Comparison of ENCODE assay signal across 2 cellular contexts in the genomic region with DNA sequence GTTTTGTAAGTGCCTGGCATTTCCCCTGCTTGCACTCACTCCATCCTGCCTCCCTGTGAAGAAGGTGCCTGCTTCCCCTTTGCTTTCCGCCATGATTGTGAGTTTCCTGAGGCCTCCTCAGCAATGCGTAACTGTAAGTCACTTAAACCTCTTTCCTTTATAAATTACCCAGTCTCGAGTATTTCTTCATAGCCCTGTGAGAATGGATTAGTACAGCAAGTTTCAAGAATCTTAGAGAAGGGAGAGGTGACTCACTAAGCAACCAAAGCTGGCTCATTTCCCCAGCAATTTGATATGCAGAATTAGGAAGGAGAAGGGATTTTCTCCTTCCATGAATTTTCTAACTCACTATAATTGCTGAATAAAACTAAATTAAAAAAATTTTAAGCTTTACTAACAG.
TF ChIP-seq lines count a peak whose summit lies in the region.

No MANE protein-coding gene starts in this region.

TF ChIP-seq in IMR-90, 13 proteins besides CTCF, POLR2A, EP300 and RAD21:
- TF ChIP-seq NFE2L2 (IDR thresholded peaks at IDR 0.05; ENCODE audit: low read depth, low read length): no peak
- no peak for TF ChIP-seq CEBPB (IDR thresholded peaks at IDR 0.05; ENCODE audit: low read depth, low read length)
- TF ChIP-seq SMC3 (IDR thresholded peaks at IDR 0.05; ENCODE audit: low read depth, low read length): no peak
- no peak for TF ChIP-seq CHD1 (IDR thresholded peaks at IDR 0.05; ENCODE audit: low read depth, low read length)
- TF ChIP-seq RCOR1 (IDR thresholded peaks at IDR 0.05; ENCODE audit: insufficient replicate concordance, low read length): no peak
- TF ChIP-seq, protein P1, sequence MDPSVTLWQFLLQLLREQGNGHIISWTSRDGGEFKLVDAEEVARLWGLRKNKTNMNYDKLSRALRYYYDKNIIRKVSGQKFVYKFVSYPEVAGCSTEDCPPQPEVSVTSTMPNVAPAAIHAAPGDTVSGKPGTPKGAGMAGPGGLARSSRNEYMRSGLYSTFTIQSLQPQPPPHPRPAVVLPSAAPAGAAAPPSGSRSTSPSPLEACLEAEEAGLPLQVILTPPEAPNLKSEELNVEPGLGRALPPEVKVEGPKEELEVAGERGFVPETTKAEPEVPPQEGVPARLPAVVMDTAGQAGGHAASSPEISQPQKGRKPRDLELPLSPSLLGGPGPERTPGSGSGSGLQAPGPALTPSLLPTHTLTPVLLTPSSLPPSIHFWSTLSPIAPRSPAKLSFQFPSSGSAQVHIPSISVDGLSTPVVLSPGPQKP (IDR thresholded peaks at IDR 0.05; ENCODE audit: borderline replicate concordance, low read depth, low read length): no peak
- no peak for TF ChIP-seq MAZ (IDR thresholded peaks at IDR 0.05; ENCODE audit: borderline replicate concordance, low read depth, low read length)
- no peak for TF ChIP-seq FOS (IDR thresholded peaks at IDR 0.05; ENCODE audit: low read depth, low read length)
- no peak for TF ChIP-seq BHLHE40 (IDR thresholded peaks at IDR 0.05; ENCODE audit: low read depth, low read length)
- TF ChIP-seq MXI1 (IDR thresholded peaks at IDR 0.05; ENCODE audit: borderline replicate concordance, low read depth, low read length): no peak
- no peak for TF ChIP-seq MAFK (IDR thresholded peaks at IDR 0.05; ENCODE audit: low read depth, low read length)
- TF ChIP-seq, protein P2, sequence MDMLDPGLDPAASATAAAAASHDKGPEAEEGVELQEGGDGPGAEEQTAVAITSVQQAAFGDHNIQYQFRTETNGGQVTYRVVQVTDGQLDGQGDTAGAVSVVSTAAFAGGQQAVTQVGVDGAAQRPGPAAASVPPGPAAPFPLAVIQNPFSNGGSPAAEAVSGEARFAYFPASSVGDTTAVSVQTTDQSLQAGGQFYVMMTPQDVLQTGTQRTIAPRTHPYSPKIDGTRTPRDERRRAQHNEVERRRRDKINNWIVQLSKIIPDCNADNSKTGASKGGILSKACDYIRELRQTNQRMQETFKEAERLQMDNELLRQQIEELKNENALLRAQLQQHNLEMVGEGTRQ (IDR thresholded peaks at IDR 0.05; ENCODE audit: low read depth, low read length): no peak
- TF ChIP-seq RFX5 (IDR thresholded peaks at IDR 0.05; ENCODE audit: low read depth, low read length): no peak

TF ChIP-seq in HepG2, 621 proteins besides CTCF, POLR2A, EP300 and RAD21:
- TF ChIP-seq YEATS4 (CRISPR knock-in tag; IDR thresholded peaks at IDR 0.05; ENCODE audit: borderline replicate concordance): no peak
- TF ChIP-seq ZSCAN30 (CRISPR knock-in tag; IDR thresholded peaks at IDR 0.05): no peak
- TF ChIP-seq REL (CRISPR knock-in tag; conservative IDR thresholded peaks at IDR 0.05): no peak
- TF ChIP-seq, protein P3, sequence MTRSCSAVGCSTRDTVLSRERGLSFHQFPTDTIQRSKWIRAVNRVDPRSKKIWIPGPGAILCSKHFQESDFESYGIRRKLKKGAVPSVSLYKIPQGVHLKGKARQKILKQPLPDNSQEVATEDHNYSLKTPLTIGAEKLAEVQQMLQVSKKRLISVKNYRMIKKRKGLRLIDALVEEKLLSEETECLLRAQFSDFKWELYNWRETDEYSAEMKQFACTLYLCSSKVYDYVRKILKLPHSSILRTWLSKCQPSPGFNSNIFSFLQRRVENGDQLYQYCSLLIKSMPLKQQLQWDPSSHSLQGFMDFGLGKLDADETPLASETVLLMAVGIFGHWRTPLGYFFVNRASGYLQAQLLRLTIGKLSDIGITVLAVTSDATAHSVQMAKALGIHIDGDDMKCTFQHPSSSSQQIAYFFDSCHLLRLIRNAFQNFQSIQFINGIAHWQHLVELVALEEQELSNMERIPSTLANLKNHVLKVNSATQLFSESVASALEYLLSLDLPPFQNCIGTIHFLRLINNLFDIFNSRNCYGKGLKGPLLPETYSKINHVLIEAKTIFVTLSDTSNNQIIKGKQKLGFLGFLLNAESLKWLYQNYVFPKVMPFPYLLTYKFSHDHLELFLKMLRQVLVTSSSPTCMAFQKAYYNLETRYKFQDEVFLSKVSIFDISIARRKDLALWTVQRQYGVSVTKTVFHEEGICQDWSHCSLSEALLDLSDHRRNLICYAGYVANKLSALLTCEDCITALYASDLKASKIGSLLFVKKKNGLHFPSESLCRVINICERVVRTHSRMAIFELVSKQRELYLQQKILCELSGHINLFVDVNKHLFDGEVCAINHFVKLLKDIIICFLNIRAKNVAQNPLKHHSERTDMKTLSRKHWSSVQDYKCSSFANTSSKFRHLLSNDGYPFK (CRISPR knock-in tag; IDR thresholded peaks at IDR 0.05; ENCODE audit: borderline replicate concordance): no peak
- TF ChIP-seq ZNF296 (CRISPR knock-in tag; conservative IDR thresholded peaks at IDR 0.05): no peak
- no peak for TF ChIP-seq RNF2 (conservative IDR thresholded peaks at IDR 0.05; ENCODE audit: low read depth)
- TF ChIP-seq, protein P4, sequence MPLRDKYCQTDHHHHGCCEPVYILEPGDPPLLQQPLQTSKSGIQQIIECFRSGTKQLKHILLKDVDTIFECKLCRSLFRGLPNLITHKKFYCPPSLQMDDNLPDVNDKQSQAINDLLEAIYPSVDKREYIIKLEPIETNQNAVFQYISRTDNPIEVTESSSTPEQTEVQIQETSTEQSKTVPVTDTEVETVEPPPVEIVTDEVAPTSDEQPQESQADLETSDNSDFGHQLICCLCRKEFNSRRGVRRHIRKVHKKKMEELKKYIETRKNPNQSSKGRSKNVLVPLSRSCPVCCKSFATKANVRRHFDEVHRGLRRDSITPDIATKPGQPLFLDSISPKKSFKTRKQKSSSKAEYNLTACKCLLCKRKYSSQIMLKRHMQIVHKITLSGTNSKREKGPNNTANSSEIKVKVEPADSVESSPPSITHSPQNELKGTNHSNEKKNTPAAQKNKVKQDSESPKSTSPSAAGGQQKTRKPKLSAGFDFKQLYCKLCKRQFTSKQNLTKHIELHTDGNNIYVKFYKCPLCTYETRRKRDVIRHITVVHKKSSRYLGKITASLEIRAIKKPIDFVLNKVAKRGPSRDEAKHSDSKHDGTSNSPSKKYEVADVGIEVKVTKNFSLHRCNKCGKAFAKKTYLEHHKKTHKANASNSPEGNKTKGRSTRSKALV (CRISPR knock-in tag; IDR thresholded peaks at IDR 0.05): no peak
- no peak for TF ChIP-seq ZNF724P (CRISPR knock-in tag; IDR thresholded peaks at IDR 0.05; ENCODE audit: borderline replicate concordance)
- TF ChIP-seq ZFP36 (IDR thresholded peaks at IDR 0.05; ENCODE audit: borderline replicate concordance, low read depth, low read length, partially characterized antibody): no peak
- TF ChIP-seq ZNF839 (CRISPR knock-in tag; IDR thresholded peaks at IDR 0.05; ENCODE audit: borderline replicate concordance): no peak
- TF ChIP-seq, protein P5, sequence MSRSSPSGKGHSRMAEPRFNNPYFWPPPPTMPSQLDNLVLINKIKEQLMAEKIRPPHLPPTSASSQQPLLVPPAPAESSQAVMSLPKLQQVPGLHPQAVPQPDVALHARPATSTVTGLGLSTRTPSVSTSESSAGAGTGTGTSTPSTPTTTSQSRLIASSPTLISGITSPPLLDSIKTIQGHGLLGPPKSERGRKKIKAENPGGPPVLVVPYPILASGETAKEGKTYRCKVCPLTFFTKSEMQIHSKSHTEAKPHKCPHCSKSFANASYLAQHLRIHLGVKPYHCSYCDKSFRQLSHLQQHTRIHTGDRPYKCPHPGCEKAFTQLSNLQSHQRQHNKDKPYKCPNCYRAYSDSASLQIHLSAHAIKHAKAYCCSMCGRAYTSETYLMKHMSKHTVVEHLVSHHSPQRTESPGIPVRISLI (CRISPR knock-in tag; IDR thresholded peaks at IDR 0.05; ENCODE audit: borderline replicate concordance): no peak
- TF ChIP-seq SOX6 (IDR thresholded peaks at IDR 0.05): no peak
- TF ChIP-seq SOX6 (CRISPR knock-in tag; IDR thresholded peaks at IDR 0.05): no peak
- TF ChIP-seq PCBP1 (IDR thresholded peaks at IDR 0.05; ENCODE audit: borderline replicate concordance, low read depth, low read length): no peak
